In genomic region chr13:22736084-22736767, GRCh38 we compare ENCODE assay signal across 25 cellular contexts.
"Had no signal": no experiment of that assay in that cellular context is flagged by ENCODE, and none has a peak within 500 bp of the region (broad histone marks: within the 10 kb centered on the region; RNA-seq: fewer than 3 reads in every experiment).

No MANE protein-coding gene starts in this region.

- H3K27me3 Mint-ChIP-seq: activated B cell treated with CpG ODN at 0.5 μM for 24 hours, brain, type B pancreatic cell had no signal

- H3K4me3 ChIP-seq: pancreas had no signal

- H3K36me3 ChIP-seq: pancreas had no signal

- H3K9me3 Mint-ChIP-seq: activated naive CD4-positive, alpha-beta T cell treated with anti-CD3 and anti-CD28 coated beads, Interleukin-2, amount 50 U/mL, for 72 hours; type B pancreatic cell had no signal

- H3K4me1 ChIP-seq: foreskin keratinocyte, pancreas, testis had no signal

- H3K36me3 Mint-ChIP-seq: activated naive CD4-positive, alpha-beta T cell treated with anti-CD3 and anti-CD28 coated beads, Interleukin-2, amount 50 U/mL, for 72 hours; brain; naive thymus-derived CD8-positive, alpha-beta T cell; type B pancreatic cell had no signal

- H3K27ac Mint-ChIP-seq: activated B cell treated with CpG ODN at 0.5 μM for 24 hours; activated CD4-positive, alpha-beta T cell treated with anti-CD3 and anti-CD28 coated beads for 36 hours; activated naive CD4-positive, alpha-beta T cell treated with anti-CD3 and anti-CD28 coated beads, Interleukin-2, amount 50 U/mL, for 72 hours; activated T-cell treated with anti-CD3 and anti-CD28 coated beads, Interleukin-2, amount 50 U/mL, for 24 hours; activated T-helper 17 cell treated with anti-CD3 and anti-CD28 coated beads, Interleukin-2, amount 50 U/mL, for 72 hours; type B pancreatic cell had no signal

- ATAC-seq: activated CD4-positive, alpha-beta T cell treated with anti-CD3 and anti-CD28 coated beads for 36 hours; activated naive CD4-positive, alpha-beta T cell treated with anti-CD3 and anti-CD28 coated beads, Interleukin-2, amount 50 U/mL, for 72 hours; activated T-helper 17 cell treated with anti-CD3 and anti-CD28 coated beads, Interleukin-2, amount 50 U/mL, for 72 hours; foreskin keratinocyte; left cardiac atrium; naive thymus-derived CD8-positive, alpha-beta T cell; sciatic nerve had no signal

- H3K27me3 ChIP-seq: foreskin keratinocyte, pancreas, testis had no signal

- H3K4me1 Mint-ChIP-seq: activated B cell treated with CpG ODN at 0.5 μM for 24 hours; activated CD4-positive, alpha-beta T cell treated with anti-CD3 and anti-CD28 coated beads for 36 hours; activated T-helper 17 cell treated with anti-CD3 and anti-CD28 coated beads, Interleukin-2, amount 50 U/mL, for 72 hours; brain; naive thymus-derived CD8-positive, alpha-beta T cell had no signal

- H3K9me3 ChIP-seq: pancreas, testis had no signal

- H3K27ac ChIP-seq: foreskin keratinocyte, testis had no signal

- H3K4me3 Mint-ChIP-seq: activated B cell treated with CpG ODN at 0.5 μM for 24 hours; activated CD4-positive, alpha-beta T cell treated with anti-CD3 and anti-CD28 coated beads for 36 hours; activated T-cell treated with anti-CD3 and anti-CD28 coated beads, Interleukin-2, amount 50 U/mL, for 24 hours; activated T-helper 17 cell treated with anti-CD3 and anti-CD28 coated beads, Interleukin-2, amount 50 U/mL, for 72 hours; brain; naive thymus-derived CD8-positive, alpha-beta T cell had no signal

- DNase-seq: activated B cell treated with CpG ODN at 0.5 μM for 24 hours; activated CD4-positive, alpha-beta T cell treated with anti-CD3 and anti-CD28 coated beads for 36 hours; activated CD4-positive, alpha-beta T cell treated with anti-CD3 and anti-CD28 coated beads, Interleukin-2, amount 50 U/mL, for 4 hours; activated CD8-positive, alpha-beta memory T cell treated with anti-CD3 and anti-CD28 coated beads for 24 hours; activated CD8-positive, alpha-beta memory T cell treated with anti-CD3 and anti-CD28 coated beads, Interleukin-2, amount 50 U/mL, for 4 hours; activated T-cell treated with anti-CD3 and anti-CD28 coated beads, Interleukin-2, amount 50 U/mL, for 24 hours; aorta; dermis blood vessel endothelial cell; effector CD8-positive, alpha-beta T cell; foreskin keratinocyte; left cardiac atrium; naive thymus-derived CD8-positive, alpha-beta T cell; pancreas; small intestine; stimulated activated CD4-positive, alpha-beta T cell treated with anti-CD3 and anti-CD28 coated beads, Interleukin-15, amount 100 ng/mL, for 24 hours; stimulated activated CD4-positive, alpha-beta T cell treated with anti-CD3 and anti-CD28 coated beads, Interleukin-2, amount 100 ng/mL, for 48 hours; stimulated activated CD8-positive, alpha-beta memory T cell treated with anti-CD3 and anti-CD28 coated beads, Interleukin-4, amount 100 ng/mL, for 48 hours; stimulated activated naive CD4-positive, alpha-beta T cell; T1000; testis had no signal
